ENCODE assay signal across 29 cellular contexts in the genomic region with DNA sequence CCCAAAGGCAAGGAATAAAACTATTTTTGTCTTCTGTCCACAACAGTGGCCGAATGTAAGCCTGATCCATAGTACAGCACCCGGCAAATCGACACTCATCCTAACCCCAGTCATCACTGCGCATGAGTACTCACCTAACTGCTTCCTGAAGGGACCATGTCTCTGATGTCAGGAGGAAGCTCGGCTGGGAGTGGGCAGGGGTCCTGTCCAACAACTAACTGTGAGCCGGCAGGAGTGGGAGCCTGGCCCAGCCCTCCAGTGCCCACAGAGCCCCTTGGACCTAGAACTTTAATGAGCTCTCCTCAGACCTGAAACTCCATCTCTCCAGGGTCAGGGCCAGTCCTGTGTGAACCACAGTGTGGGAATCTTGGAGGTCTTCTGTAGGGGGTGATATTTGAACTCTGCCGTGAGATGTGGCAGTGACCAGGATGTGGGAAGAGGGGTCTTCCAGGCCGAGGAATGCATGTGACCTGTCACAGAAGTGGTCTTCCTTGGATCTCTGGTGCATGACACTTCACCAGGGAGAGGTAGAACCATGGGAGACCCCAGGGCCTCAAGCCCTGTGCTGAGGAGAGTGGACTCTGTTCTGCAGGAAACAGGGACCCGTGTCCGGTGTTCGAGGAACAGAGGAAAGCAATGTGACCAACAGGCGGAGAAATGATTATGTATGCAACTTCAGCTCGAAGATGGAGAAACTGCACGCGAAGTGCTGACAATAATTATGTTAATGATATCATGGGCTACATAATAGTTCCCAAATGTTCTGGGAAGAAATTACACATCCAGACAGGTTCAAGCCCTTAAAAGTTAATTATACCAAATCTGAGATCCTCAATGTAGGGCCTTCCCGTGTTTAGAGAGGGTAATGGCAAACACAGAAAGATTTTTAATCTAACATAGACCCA.
"Had no signal": no experiment of that assay in that cellular context is flagged by ENCODE, and none has a peak within 500 bp of the region (broad histone marks: within the 10 kb centered on the region; RNA-seq: fewer than 3 reads in every experiment).

No MANE protein-coding gene starts in this region.

- H3K4me3 Mint-ChIP-seq: activated CD4-positive, alpha-beta T cell treated with anti-CD3 and anti-CD28 coated beads, Interleukin-2, amount 10 ng/mL, durations not matched to agents 24 days and 14 days; activated CD8-positive, alpha-beta T cell treated with anti-CD3 and anti-CD28 coated beads, Interleukin-2, amount 10 ng/mL, durations not matched to agents 7 days and 5 days; activated naive CD4-positive, alpha-beta T cell treated with anti-CD3 and anti-CD28 coated beads for 36 hours; activated T-cell treated with anti-CD3 and anti-CD28 coated beads, Interleukin-2, amount 50 U/mL, for 24 hours; T-helper 1 cell treated with Interleukin-12 subunit alpha and Interleukin-12 subunit beta and Interleukin-4 antibody, amounts not matched to agents 30 μg/mL and 1 μg/mL, for 36 hours; T-helper 2 cell treated with Interferon-gamma antibody and Interleukin-4, amounts not matched to agents 5 μg/mL and 100 μg/mL, for 36 hours had no signal

- FAIRE-seq: astrocyte, TTC549 had no signal

- ATAC-seq: activated CD8-positive, alpha-beta T cell treated with anti-CD3 and anti-CD28 coated beads, Interleukin-2, amount 10 ng/mL, durations not matched to agents 7 days and 5 days; activated naive CD4-positive, alpha-beta T cell treated with anti-CD3 and anti-CD28 coated beads, Interleukin-2, amount 50 U/mL, for 72 hours; body of pancreas; Panc1 had no signal

- H3K27ac ChIP-seq: adrenal gland, body of pancreas, breast epithelium, KMS-11, SJCRH30, SK-N-MC had no signal

- DNase-seq: activated CD4-positive, alpha-beta T cell treated with anti-CD3 and anti-CD28 coated beads, Interleukin-2, amount 10 ng/mL, durations not matched to agents 24 days and 14 days; activated CD4-positive, alpha-beta T cell treated with anti-CD3 and anti-CD28 coated beads, Interleukin-2, amount 50 U/mL, for 4 hours; activated CD8-positive, alpha-beta T cell treated with anti-CD3 and anti-CD28 coated beads, Interleukin-2, amount 10 ng/mL, durations not matched to agents 7 days and 5 days; activated gamma-delta T cell treated with Interleukin-2 at 50 U/mL for 16 hours; activated naive CD4-positive, alpha-beta T cell treated with anti-CD3 and anti-CD28 coated beads for 36 hours; activated T-cell treated with anti-CD3 and anti-CD28 coated beads, Interleukin-2, amount 50 U/mL, for 24 hours; adrenal gland; body of pancreas; central memory CD4-positive, alpha-beta T cell; MM.1S; MV-4-11; NCI-H1092; NCI-H1436 treated with DMSO at 0.1 percent for 48 hours; NCI-H1694 treated with DMSO at 0.1 percent for 48 hours; NCI-H2029; NCI-H345; NCI-H524 treated with DMSO at 0.1 percent for 48 hours; SHP77; SJCRH30 had no signal

- H3K27ac Mint-ChIP-seq: activated CD4-positive, alpha-beta T cell treated with anti-CD3 and anti-CD28 coated beads, Interleukin-2, amount 10 ng/mL, durations not matched to agents 24 days and 14 days; activated CD8-positive, alpha-beta T cell treated with anti-CD3 and anti-CD28 coated beads, Interleukin-2, amount 10 ng/mL, durations not matched to agents 7 days and 5 days; activated naive CD4-positive, alpha-beta T cell treated with anti-CD3 and anti-CD28 coated beads for 36 hours; activated naive CD4-positive, alpha-beta T cell treated with anti-CD3 and anti-CD28 coated beads, Interleukin-2, amount 50 U/mL, for 72 hours; activated T-cell treated with anti-CD3 and anti-CD28 coated beads, Interleukin-2, amount 50 U/mL, for 24 hours; activated T-helper 2 cell treated with anti-CD3 and anti-CD28 coated beads, Interferon-gamma antibody, Interleukin-2, Interleukin-4, amounts not matched to agents 10 μg/mL and 5 μg/mL and 100 μg/mL, durations not matched to agents 14 hours and 24 hours and 36 hours; T-helper 1 cell treated with Interleukin-12 subunit alpha and Interleukin-12 subunit beta and Interleukin-4 antibody, amounts not matched to agents 30 μg/mL and 1 μg/mL, for 36 hours; T-helper 2 cell treated with Interferon-gamma antibody and Interleukin-4, amounts not matched to agents 5 μg/mL and 100 μg/mL, for 36 hours had no signal

- H3K4me1 ChIP-seq: adrenal gland, body of pancreas, breast epithelium, SJCRH30 had no signal

- H3K4me3 ChIP-seq: adrenal gland, body of pancreas, breast epithelium, SJCRH30, SK-N-MC had no signal

- H3K4me1 Mint-ChIP-seq: activated CD4-positive, alpha-beta T cell treated with anti-CD3 and anti-CD28 coated beads, Interleukin-2, amount 10 ng/mL, durations not matched to agents 24 days and 14 days had no signal

- H3K9me3 Mint-ChIP-seq: activated CD4-positive, alpha-beta T cell treated with anti-CD3 and anti-CD28 coated beads, Interleukin-2, amount 10 ng/mL, durations not matched to agents 24 days and 14 days; activated naive CD4-positive, alpha-beta T cell treated with anti-CD3 and anti-CD28 coated beads for 36 hours; activated T-cell treated with anti-CD3 and anti-CD28 coated beads, Interleukin-2, amount 50 U/mL, for 24 hours; activated T-helper 2 cell treated with anti-CD3 and anti-CD28 coated beads, Interferon-gamma antibody, Interleukin-2, Interleukin-4, amounts not matched to agents 10 μg/mL and 5 μg/mL and 100 μg/mL, durations not matched to agents 14 hours and 24 hours and 36 hours; T-helper 2 cell treated with Interferon-gamma antibody and Interleukin-4, amounts not matched to agents 5 μg/mL and 100 μg/mL, for 36 hours had no signal

- H3K9ac ChIP-seq: KMS-11 had no signal

- H3K36me3 ChIP-seq: adrenal gland, breast epithelium, SJCRH30 had no signal

- H3K27me3 ChIP-seq: body of pancreas, SJCRH30 had no signal

- H3K9me3 ChIP-seq: adrenal gland, SJCRH30 had no signal

- H3K4me2 ChIP-seq: KMS-11 had no signal
